8 cellular contexts compared by ENCODE assay signal in genomic region chr3:122679085-122679466, GRCh38. TPM values are rescaled to one million over a fixed set of nuclear protein-coding genes. Genes with fewer than 3 reads are reported as not detected.
DNase-seq lines count a peak whose midpoint lies in the region; ATAC-seq, FAIRE-seq and TF ChIP-seq lines count a peak whose summit lies in the region.

No MANE protein-coding gene starts in this region.

- peak overlapping the region; percentile 9 for H3K9ac ChIP-seq in astrocyte (ENCODE audit: low read length)

- peaks cover 12% of the 10 kb centered on the region for H3K36me3 Mint-ChIP-seq in T-helper 2 cell treated with Interferon-gamma antibody and Interleukin-4, amounts not matched to agents 5 μg/mL and 100 μg/mL, for 36 hours (ENCODE audit: low read depth)
- H3K36me3 Mint-ChIP-seq in astrocyte (ENCODE audit: low read depth, unreplicated experiment) = peaks cover 8% of the 10 kb centered on the region

- H3K27ac Mint-ChIP-seq in T-helper 2 cell treated with Interferon-gamma antibody and Interleukin-4, amounts not matched to agents 5 μg/mL and 100 μg/mL, for 36 hours = peak overlapping the region; percentile 92
- H3K27ac Mint-ChIP-seq in astrocyte (ENCODE audit: unreplicated experiment) = peak overlapping the region; percentile 98

- peaks cover 9% of the 10 kb centered on the region for H3K79me2 ChIP-seq in astrocyte (ENCODE audit: insufficient read depth, low read length)

- TF ChIP-seq CTCF in HFF-Myc (IDR thresholded peaks at IDR 0.05; ENCODE audit: low read depth, low read length, missing control alignments) = peak; percentile 74
- TF ChIP-seq CTCF in astrocyte (IDR thresholded peaks at IDR 0.05; ENCODE audit: insufficient read depth, low read depth, low read length) = peak; percentile 84

- no peaks in the 10 kb centered on the region for H4K20me1 ChIP-seq in astrocyte (ENCODE audit: insufficient read depth, low read length)

- DNase-seq in DMS153 (lab: John Stamatoyannopoulos, UW) = peak; percentile 49
- peak; percentile 59 for DNase-seq in HFF-Myc (ENCODE audit: extremely low read depth, low read depth)
- DNase-seq in NCI-H1694 (lab: John Stamatoyannopoulos, UW) = peak; percentile 51
- peak; percentile 73 for DNase-seq in T-helper 2 cell treated with Interferon-gamma antibody and Interleukin-4, amounts not matched to agents 5 μg/mL and 100 μg/mL, for 36 hours (ENCODE audit: low spot score)
- DNase-seq in astrocyte (ENCODE audit: low read depth) = peak; percentile 47
- peak; percentile 68 to 72 for DNase-seq in hippocampal formation (lab: John Stamatoyannopoulos, UW)
- DNase-seq in sciatic nerve (ENCODE audit: low spot score) = peak; percentile 90

- H3K9me3 Mint-ChIP-seq in T-helper 2 cell treated with Interferon-gamma antibody and Interleukin-4, amounts not matched to agents 5 μg/mL and 100 μg/mL, for 36 hours = no peaks in the 10 kb centered on the region
- H3K9me3 Mint-ChIP-seq in astrocyte (ENCODE audit: unreplicated experiment) = peaks cover 3% of the 10 kb centered on the region

- intact Hi-C loops in sciatic nerve (cut with DNase I) = loop anchor here (10.0 kb wide), 1 partner anchor 214 kb away; no protein-coding TSS in a partner anchor

- H3K36me3 ChIP-seq in astrocyte (ENCODE audit: insufficient read depth, low read length) = no peaks in the 10 kb centered on the region

- peak overlapping the region; percentile 95 for H3K4me2 ChIP-seq in astrocyte (ENCODE audit: low read length)

- H3K4me3 Mint-ChIP-seq in T-helper 2 cell treated with Interferon-gamma antibody and Interleukin-4, amounts not matched to agents 5 μg/mL and 100 μg/mL, for 36 hours = peak overlapping the region; percentile 88
- peak overlapping the region; percentile 45 for H3K4me3 Mint-ChIP-seq in astrocyte (ENCODE audit: unreplicated experiment)

- no peaks in the 10 kb centered on the region for H3K27me3 Mint-ChIP-seq in T-helper 2 cell treated with Interferon-gamma antibody and Interleukin-4, amounts not matched to agents 5 μg/mL and 100 μg/mL, for 36 hours (ENCODE audit: low read depth)
- no peaks in the 10 kb centered on the region for H3K27me3 Mint-ChIP-seq in astrocyte (ENCODE audit: low read depth, unreplicated experiment)

- peak overlapping the region; percentile 83 for H2AFZ ChIP-seq in astrocyte (ENCODE audit: low read depth, low read length)

- peaks cover 45% of the 10 kb centered on the region for H3K4me1 Mint-ChIP-seq in T-helper 2 cell treated with Interferon-gamma antibody and Interleukin-4, amounts not matched to agents 5 μg/mL and 100 μg/mL, for 36 hours (ENCODE audit: low read depth)
- H3K4me1 Mint-ChIP-seq in astrocyte (ENCODE audit: low read depth, unreplicated experiment) = peaks cover 27% of the 10 kb centered on the region

- peaks cover 26% of the 10 kb centered on the region for H3K4me1 ChIP-seq in astrocyte (ENCODE audit: insufficient read depth, low read length)

- FAIRE-seq in astrocyte (lab: Jason Lieb, UNC) = no peak

- ATAC-seq in sciatic nerve (peak; percentile 89), GM18519 (IDR thresholded peaks at IDR 0.05; ENCODE audit: low FRiP score, unreplicated experiment) (no peak)

- H3K4me3 ChIP-seq in HFF-Myc (replicated peaks; ENCODE audit: low read depth, low read length) (no peak overlapping the region), astrocyte (ENCODE audit: insufficient read depth, low read depth, low read length) (peak overlapping the region; percentile 21)

- no peaks in the 10 kb centered on the region for H3K27me3 ChIP-seq in astrocyte (ENCODE audit: insufficient read depth, low read length)

- no peaks in the 10 kb centered on the region for H3K9me3 ChIP-seq in astrocyte (ENCODE audit: insufficient read depth, low read depth, low read length)

- no peak overlapping the region for H3K27ac ChIP-seq in astrocyte (ENCODE audit: low read depth, low read length)

RNA-seq across cellular contexts. Expression of gene PARP14, which starts 1.6 kb away (rescaled TPM):
- total RNA-seq in astrocyte (148 and 163 TPM in 2 replicates), sciatic nerve (58.4 TPM)
